In the genomic region with DNA sequence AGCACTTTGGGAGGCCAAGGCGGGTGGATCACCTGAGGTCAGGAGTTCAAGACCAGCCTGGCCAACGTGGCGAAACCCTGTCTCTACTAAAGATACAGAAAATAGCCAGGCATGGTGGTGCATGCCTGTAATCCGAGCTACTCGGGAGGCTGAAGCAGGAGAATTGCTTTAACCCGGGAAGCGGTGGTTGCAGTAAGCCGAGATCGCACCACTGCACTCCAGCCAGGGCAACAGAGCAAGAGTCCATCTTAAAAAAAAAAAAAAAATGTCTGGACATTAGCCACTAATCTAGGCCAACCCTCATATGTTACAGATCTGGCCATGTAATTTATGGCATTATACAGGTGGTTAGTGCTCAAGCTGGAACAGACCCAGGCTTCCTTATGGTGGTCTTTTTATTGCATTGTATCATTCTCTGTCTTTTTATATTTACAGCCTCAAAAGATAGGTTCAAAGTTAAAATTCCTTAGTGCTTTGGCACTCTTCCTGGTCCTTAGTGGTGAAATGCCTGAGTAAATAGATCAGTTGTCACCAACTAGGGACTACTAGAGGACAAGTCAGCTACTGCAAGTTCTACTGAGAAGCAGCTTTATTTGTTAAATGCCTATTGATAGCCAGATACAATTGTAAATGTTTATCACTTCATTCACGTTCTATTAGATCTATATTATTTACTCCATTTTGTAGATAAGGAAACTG, we compare ENCODE assay signal across 9 cellular contexts. TPM values are rescaled to one million over a fixed set of nuclear protein-coding genes. Genes with fewer than 3 reads are reported as not detected.
DNase-seq lines count a peak whose midpoint lies in the region; ATAC-seq and TF ChIP-seq lines count a peak whose summit lies in the region.
"Had no signal": no experiment of that assay in that cellular context is flagged by ENCODE, and none has a peak within 500 bp of the region (broad histone marks: within the 10 kb centered on the region; RNA-seq: fewer than 3 reads in every experiment).

No MANE protein-coding gene starts in this region.

- H3K9me3 Mint-ChIP-seq in neural progenitor cell = no peaks in the 10 kb centered on the region

- no peak overlapping the region for H3K4me3 Mint-ChIP-seq in neural progenitor cell

- H3K9ac ChIP-seq in neural progenitor cell = no peak overlapping the region
- H3K9ac ChIP-seq: parathyroid adenoma had no signal

- no peaks in the 10 kb centered on the region for H3F3A ChIP-seq in neural progenitor cell (ENCODE audit: low read depth)

- H3K27me3 ChIP-seq in GM06990 (replicated peaks; ENCODE audit: control insufficient read depth, insufficient read depth, low read length) (no peaks in the 10 kb centered on the region), neural progenitor cell (no peaks in the 10 kb centered on the region)

- H3K36me3 Mint-ChIP-seq in neural progenitor cell = peaks cover 11% of the 10 kb centered on the region

- no peak for DNase-seq in GM06990 (ENCODE audit: extremely low read depth, insufficient read length)
- peak; percentile 32 for DNase-seq in NB4 (ENCODE audit: low read depth)
- peak; percentile 53 for DNase-seq in dermis blood vessel endothelial cell
- DNase-seq in neural progenitor cell (ENCODE audit: low spot score) = no peak
- DNase-seq in activated CD4-positive, alpha-beta T cell treated with anti-CD3 and anti-CD28 coated beads, Interleukin-2, amount 50 U/mL, for 1 hour = no peak

- no peak overlapping the region for H2AFZ ChIP-seq in neural progenitor cell (replicated peaks)
- H2AFZ ChIP-seq: parathyroid adenoma had no signal

- no peaks in the 10 kb centered on the region for H3K9me3 ChIP-seq in neural progenitor cell (ENCODE audit: low read depth)

- peaks cover 6% of the 10 kb centered on the region for H3K4me1 Mint-ChIP-seq in neural progenitor cell

- TF ChIP-seq CTCF in GM06990 (IDR thresholded peaks at IDR 0.05; ENCODE audit: insufficient read depth, low read length, poor library complexity, severe bottlenecking) (peak; percentile 37), NB4 (IDR thresholded peaks at IDR 0.05; ENCODE audit: low read depth, low read length) (peak; percentile 34), neural progenitor cell (IDR thresholded peaks at IDR 0.05) (peak; percentile 40)

- no peaks in the 10 kb centered on the region for H3K4me1 ChIP-seq in neural progenitor cell
- H3K4me1 ChIP-seq: parathyroid adenoma had no signal

- H3K36me3 ChIP-seq in GM06990 (ENCODE audit: control insufficient read depth, insufficient read depth, low read length) (peaks cover 1% of the 10 kb centered on the region; the same call in 1 of the 2 replicates), neural progenitor cell (no peaks in the 10 kb centered on the region)

- H3K4me3 ChIP-seq in GM06990 (replicated peaks; ENCODE audit: low read depth, low read length) (no peak overlapping the region), NB4 (ENCODE audit: low read depth, low read length) (no peak overlapping the region), neural progenitor cell (no peak overlapping the region)

- peaks cover 3% of the 10 kb centered on the region for H3K79me2 ChIP-seq in neural progenitor cell (ENCODE audit: low read depth)
- H3K79me2 ChIP-seq: parathyroid adenoma had no signal

- H3K4me2 ChIP-seq in neural progenitor cell = no peak overlapping the region

- H3K27me3 Mint-ChIP-seq in neural progenitor cell (ENCODE audit: insufficient read depth, low read depth) = no peaks in the 10 kb centered on the region

- H3K27ac ChIP-seq in neural progenitor cell = no peak overlapping the region
- H3K27ac ChIP-seq: parathyroid adenoma had no signal

- H4K20me1 ChIP-seq in neural progenitor cell (ENCODE audit: low read depth) = no peaks in the 10 kb centered on the region

- no peak overlapping the region for H3K27ac Mint-ChIP-seq in neural progenitor cell

- TF ChIP-seq POLR2A in NB4 (IDR thresholded peaks at IDR 0.05; ENCODE audit: extremely low read depth, insufficient read length) = no peak

- no peak for ATAC-seq in HG03432 (IDR thresholded peaks at IDR 0.05; ENCODE audit: unreplicated experiment)
- ATAC-seq in HG03108 (IDR thresholded peaks at IDR 0.05; ENCODE audit: unreplicated experiment) = no peak
- no peak for ATAC-seq in GM19023 (IDR thresholded peaks at IDR 0.05; ENCODE audit: unreplicated experiment)

RNA-seq across cellular contexts. Expression of gene STARD9, which starts 16.0 kb away (rescaled TPM):
- 23.0 and 35.4 TPM in 2 replicates for total RNA-seq in dermis blood vessel endothelial cell
- total RNA-seq in neural progenitor cell (ENCODE audit: low replicate concordance) = 11.9 and 17.0 TPM in 2 replicates

RNA-seq across cellular contexts. Expression of gene HAUS2, which starts 42.7 kb away (rescaled TPM):
- total RNA-seq in dermis blood vessel endothelial cell (32.0 and 52.4 TPM in 2 replicates), neural progenitor cell (ENCODE audit: low replicate concordance) (42.9 and 72.2 TPM in 2 replicates)

RNA-seq across cellular contexts. Expression of gene LRRC57, which starts 42.8 kb away (rescaled TPM):
- 32.8 and 36.3 TPM in 2 replicates for total RNA-seq in dermis blood vessel endothelial cell
- total RNA-seq in neural progenitor cell (ENCODE audit: low replicate concordance) = 13.8 and 18.1 TPM in 2 replicates

Comparison
In these comparisons a context has a peak if more than half of its experiments do, and no peak if none do; other contexts are left out.
1. DNase-seq: peak in NB4 (single experiment) and dermis blood vessel endothelial cell (single experiment); none in GM06990 (single experiment), neural progenitor cell (single experiment) and activated CD4-positive, alpha-beta T cell treated with anti-CD3 and anti-CD28 coated beads, Interleukin-2, amount 50 U/mL, for 1 hour (single experiment).
2. Peak in every context shown above with its lines, with median percentiles within 50 percentile points of each other: CTCF ChIP-seq.